11 cellular contexts compared by ENCODE assay signal in the genomic region with DNA sequence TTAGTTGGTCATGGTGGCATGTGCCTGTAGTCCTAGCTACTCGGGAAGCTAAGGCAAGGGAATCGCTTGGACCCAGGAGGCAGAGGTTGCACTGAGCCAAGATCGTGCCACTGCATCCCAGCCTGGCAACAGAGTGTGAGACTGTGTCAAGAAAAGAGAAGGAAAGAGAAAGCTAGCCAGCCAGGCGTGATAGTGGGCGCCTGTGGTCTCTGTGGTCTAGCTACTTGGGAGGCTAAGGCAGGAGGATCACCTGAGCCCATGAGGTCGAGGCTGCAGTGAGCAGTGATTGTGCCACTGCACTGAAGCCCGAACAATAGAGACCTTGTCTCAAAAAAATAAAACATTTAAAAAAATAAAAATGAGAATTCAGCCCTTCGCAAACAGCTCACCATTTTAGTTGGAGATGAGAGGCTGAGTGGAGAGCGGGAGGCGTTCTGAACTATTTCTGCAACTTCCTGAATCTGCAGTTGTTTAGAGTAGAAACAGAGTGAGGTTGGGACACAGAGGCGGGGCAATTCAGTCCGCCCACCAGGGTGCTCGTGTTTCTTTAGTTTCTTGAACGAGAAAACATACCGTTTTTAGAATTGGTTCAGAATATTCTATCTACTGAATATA. TPM values are rescaled to one million over a fixed set of nuclear protein-coding genes. Genes with fewer than 3 reads are reported as not detected.
DNase-seq lines count a peak whose midpoint lies in the region; ATAC-seq and TF ChIP-seq lines count a peak whose summit lies in the region.
"Had no signal": no experiment of that assay in that cellular context is flagged by ENCODE, and none has a peak within 500 bp of the region (broad histone marks: within the 10 kb centered on the region; RNA-seq: fewer than 3 reads in every experiment).

No MANE protein-coding gene starts in this region.

- POLR2A ChIA-PET in CD4-positive, alpha-beta T cell (lab: Charles Lee), result no interaction called here
- POLR2A ChIA-PET in T-cell (lab: Charles Lee), result no interaction called here

- H3K9me3 Mint-ChIP-seq in CD4-positive, alpha-beta T cell, result no peaks in the 10 kb centered on the region
- no peaks in the 10 kb centered on the region for H3K9me3 Mint-ChIP-seq in T-cell

- H3K4me1 ChIP-seq in lower lobe of right lung, result no peaks in the 10 kb centered on the region

- peak overlapping the region; percentile 25 for H3K4me3 Mint-ChIP-seq in CD4-positive, alpha-beta T cell
- H3K4me3 Mint-ChIP-seq in T-cell, result peak overlapping the region; percentile 21 to 45 (median 25)

- no peak overlapping the region for H3K27ac ChIP-seq in CD4-positive, alpha-beta T cell (ENCODE audit: low read depth, low read length)
- H3K27ac ChIP-seq in lower lobe of right lung, result no peak overlapping the region
- H3K27ac ChIP-seq: cardiac muscle cell had no signal

- peak; percentile 32 for ATAC-seq in CD4-positive, alpha-beta T cell (ENCODE audit: poor library complexity)
- ATAC-seq in HG02885 (IDR thresholded peaks at IDR 0.05; ENCODE audit: poor library complexity, unreplicated experiment), result peak; percentile 68
- ATAC-seq in T-cell (replicated peaks in 1 of 4), result peak; percentile 44 to 82 (median 65)
- peak; percentile 51 to 54 for ATAC-seq in lower lobe of right lung
- ATAC-seq in GM18909 (IDR thresholded peaks at IDR 0.05; ENCODE audit: poor library complexity, unreplicated experiment), result no peak
- no peak for ATAC-seq in GM19397 (IDR thresholded peaks at IDR 0.05; ENCODE audit: unreplicated experiment)

- H3K27me3 Mint-ChIP-seq in CD4-positive, alpha-beta T cell, result peaks cover 12% of the 10 kb centered on the region
- peaks cover 0 to 7% of the 10 kb centered on the region in 2 donors for H3K27me3 Mint-ChIP-seq in T-cell

- no peaks in the 10 kb centered on the region for H3K27me3 ChIP-seq in CD4-positive, alpha-beta T cell (ENCODE audit: control insufficient read depth, insufficient read depth, low read length)
- no peaks in the 10 kb centered on the region for H3K27me3 ChIP-seq in lower lobe of right lung (ENCODE audit: low read depth)
- H3K27me3 ChIP-seq: cardiac muscle cell had no signal

- peak in 1 of 10 experiments; percentile 6 for DNase-seq in CD4-positive, alpha-beta T cell
- DNase-seq in T-cell (peak in 3 of 34 experiments; percentile 7 to 29 (median 20)), lower lobe of right lung (no peak), NCI-H187 (lab: John Stamatoyannopoulos, UW) (no peak), DMS53 (lab: John Stamatoyannopoulos, UW) (no peak)

- H3K9me3 ChIP-seq in CD4-positive, alpha-beta T cell (ENCODE audit: control insufficient read depth, low read length), result no peaks in the 10 kb centered on the region
- H3K9me3 ChIP-seq in lower lobe of right lung, result no peaks in the 10 kb centered on the region

- H3K4me3 ChIP-seq in lower lobe of right lung, result no peak overlapping the region
- H3K4me3 ChIP-seq: cardiac muscle cell had no signal

- CTCF ChIA-PET in CD4-positive, alpha-beta T cell (lab: Charles Lee), result no interaction called here
- CTCF ChIA-PET in T-cell (lab: Charles Lee), result interaction anchor here (0.5 to 0.9 kb wide), 7 partner anchors 33 to 617 kb away, joined by 3 to 5 read pairs (median 3); partner anchors contain the start of genes GADD45B (in 1 of the 2), PLEKHJ1 (in 1 of the 2) and TIMM13 (in 1 of the 2)

- TF ChIP-seq CTCF in CD4-positive, alpha-beta T cell (IDR thresholded peaks at IDR 0.05), result no peak
- TF ChIP-seq CTCF in lower lobe of right lung (IDR thresholded peaks at IDR 0.05), result no peak

- intact Hi-C loops in CD4-positive, alpha-beta T cell (cut with DNase I, micrococcal nuclease), result no loop called here
- intact Hi-C loops in lower lobe of right lung (cut with DNase I), result no loop called here

- H3K27ac Mint-ChIP-seq in CD4-positive, alpha-beta T cell, result no peak overlapping the region
- no peak overlapping the region for H3K27ac Mint-ChIP-seq in T-cell

- H3K4me1 Mint-ChIP-seq in CD4-positive, alpha-beta T cell (ENCODE audit: low read depth), result peaks cover 4% of the 10 kb centered on the region
- H3K4me1 Mint-ChIP-seq in T-cell, result peaks cover 2 to 6% (median 3%) of the 10 kb centered on the region in 3 donors

- no peaks in the 10 kb centered on the region for H3K36me3 ChIP-seq in lower lobe of right lung
- H3K36me3 ChIP-seq: cardiac muscle cell had no signal

- H3K36me3 Mint-ChIP-seq in CD4-positive, alpha-beta T cell (ENCODE audit: low read depth), result no peaks in the 10 kb centered on the region
- no peaks in the 10 kb centered on the region for H3K36me3 Mint-ChIP-seq in T-cell

RNA-seq across cellular contexts. Expression of gene TIMM13, which starts 33.2 kb away (rescaled TPM):
- total RNA-seq in CD4-positive, alpha-beta T cell, result 10 to 100 TPM; 17.3 to 22.3 TPM
- total RNA-seq in T-cell (10 to 100 TPM; 22.4 to 50.9 (median 33.7) TPM), lower lobe of right lung (53.3 TPM)

RNA-seq across cellular contexts. Expression of gene TMPRSS9, which starts 34.1 kb away (rescaled TPM):
- not detected for total RNA-seq in CD4-positive, alpha-beta T cell
- not detected for total RNA-seq in T-cell
- not detected for total RNA-seq in lower lobe of right lung
- total RNA-seq: activated CD8-positive, alpha-beta memory T cell treated with anti-CD3 and anti-CD28 coated beads for 36 hours; cardiac muscle cell; glomerular endothelial cell had no signal

Comparison
In these comparisons a context has a peak if more than half of its experiments do, and no peak if none do; other contexts are left out.
1. ATAC-seq: peak in CD4-positive, alpha-beta T cell (single experiment), HG02885 (single experiment), T-cell (4 of 4) and lower lobe of right lung (2 of 2); none in GM18909 (single experiment) and GM19397 (single experiment).